28 cellular contexts compared by ENCODE assay signal in the genomic region with DNA sequence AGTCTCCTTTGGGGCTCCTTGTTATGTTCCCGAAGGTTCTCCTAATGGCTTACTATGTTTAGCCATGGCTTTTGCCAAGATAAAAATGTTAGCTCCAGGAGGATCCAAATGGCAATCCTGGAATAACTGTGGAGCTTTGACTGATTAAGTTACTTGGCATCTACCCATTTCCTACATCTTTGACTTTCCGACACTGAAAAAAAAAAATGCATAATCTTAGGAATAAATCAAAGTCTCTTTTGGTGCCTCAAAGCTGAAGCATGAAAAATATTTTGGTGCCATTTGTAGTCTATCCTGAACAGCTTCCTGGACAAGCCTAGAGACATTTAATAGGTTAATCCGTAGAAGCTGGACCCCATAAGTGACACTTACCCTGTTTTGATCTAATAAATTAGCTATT.
"Had no signal": no experiment of that assay in that cellular context is flagged by ENCODE, and none has a peak within 500 bp of the region (broad histone marks: within the 10 kb centered on the region; RNA-seq: fewer than 3 reads in every experiment).

No MANE protein-coding gene starts in this region.

- ATAC-seq: activated naive CD4-positive, alpha-beta T cell treated with anti-CD3 and anti-CD28 coated beads, Interleukin-2, amount 50 U/mL, for 72 hours; activated T-cell treated with anti-CD3 and anti-CD28 coated beads, Interleukin-2, amount 50 U/mL, for 72 hours; gastroesophageal sphincter; WTC11 had no signal

- H3K4me1 ChIP-seq: colonic mucosa had no signal

- H3K36me3 Mint-ChIP-seq: activated naive CD4-positive, alpha-beta T cell treated with anti-CD3 and anti-CD28 coated beads, Interleukin-2, amount 10 ng/mL, durations not matched to agents 7 days and 5 days; activated naive CD4-positive, alpha-beta T cell treated with anti-CD3 and anti-CD28 coated beads, Interleukin-2, amount 50 U/mL, for 72 hours; activated naive CD8-positive, alpha-beta T cell treated with anti-CD3 and anti-CD28 coated beads, Interleukin-2, amount 10 ng/mL, durations not matched to agents 7 days and 5 days; WTC11 had no signal

- H3K27me3 ChIP-seq: ascending aorta, brain microvascular endothelial cell, colonic mucosa, esophagus squamous epithelium, gastroesophageal sphincter had no signal

- H3K27ac ChIP-seq: ascending aorta, brain microvascular endothelial cell, colonic mucosa, epithelial cell of prostate, esophagus squamous epithelium, gastroesophageal sphincter had no signal

- H3K9me3 ChIP-seq: ascending aorta, colonic mucosa, esophagus squamous epithelium, gastroesophageal sphincter had no signal

- DNase-seq: activated CD4-positive, alpha-beta memory T cell treated with anti-CD3 and anti-CD28 coated beads, Interleukin-2, amount 10 ng/mL, durations not matched to agents 7 days and 5 days; activated CD4-positive, alpha-beta T cell treated with anti-CD3 and anti-CD28 coated beads for 1 hour; activated CD4-positive, alpha-beta T cell treated with anti-CD3 and anti-CD28 coated beads for 4 hours; activated CD4-positive, alpha-beta T cell treated with anti-CD3 and anti-CD28 coated beads, Interleukin-2, amount 10 ng/mL, durations not matched to agents 7 days and 5 days; activated CD4-positive, alpha-beta T cell treated with anti-CD3 and anti-CD28 coated beads, Interleukin-2, amount 50 U/mL, for 4 hours; activated CD8-positive, alpha-beta memory T cell treated with anti-CD3 and anti-CD28 coated beads, Interleukin-2, amount 50 U/mL, for 48 hours; activated gamma-delta T cell; activated naive CD4-positive, alpha-beta T cell; activated naive CD4-positive, alpha-beta T cell treated with anti-CD3 and anti-CD28 coated beads, Interleukin-2, amount 10 ng/mL, durations not matched to agents 7 days and 5 days; activated naive CD8-positive, alpha-beta T cell treated with anti-CD3 and anti-CD28 coated beads, Interleukin-2, amount 10 ng/mL, durations not matched to agents 7 days and 5 days; activated T-cell treated with anti-CD3 and anti-CD28 coated beads for 4 hours; activated T-cell treated with anti-CD3 and anti-CD28 coated beads, Interleukin-2, amount 50 U/mL, for 24 hours; activated T-cell treated with anti-CD3 and anti-CD28 coated beads, Interleukin-2, amount 50 U/mL, for 72 hours; brain microvascular endothelial cell; caudate nucleus; colonic mucosa; effector CD8-positive, alpha-beta T cell; esophagus squamous epithelium; foreskin melanocyte; T-helper 2 cell had no signal

- H3K4me1 Mint-ChIP-seq: activated CD4-positive, alpha-beta memory T cell treated with anti-CD3 and anti-CD28 coated beads, Interleukin-2, amount 10 ng/mL, durations not matched to agents 7 days and 5 days; activated CD4-positive, alpha-beta T cell treated with anti-CD3 and anti-CD28 coated beads, Interleukin-2, amount 10 ng/mL, durations not matched to agents 7 days and 5 days; activated naive CD4-positive, alpha-beta T cell treated with anti-CD3 and anti-CD28 coated beads, Interleukin-2, amount 10 ng/mL, durations not matched to agents 7 days and 5 days; activated naive CD8-positive, alpha-beta T cell treated with anti-CD3 and anti-CD28 coated beads, Interleukin-2, amount 10 ng/mL, durations not matched to agents 7 days and 5 days had no signal

- H3K9me3 Mint-ChIP-seq: activated CD4-positive, alpha-beta memory T cell treated with anti-CD3 and anti-CD28 coated beads, Interleukin-2, amount 10 ng/mL, durations not matched to agents 7 days and 5 days; activated CD4-positive, alpha-beta T cell treated with anti-CD3 and anti-CD28 coated beads, Interleukin-2, amount 10 ng/mL, durations not matched to agents 7 days and 5 days; activated naive CD4-positive, alpha-beta T cell treated with anti-CD3 and anti-CD28 coated beads, Interleukin-2, amount 10 ng/mL, durations not matched to agents 7 days and 5 days; activated naive CD4-positive, alpha-beta T cell treated with anti-CD3 and anti-CD28 coated beads, Interleukin-2, amount 50 U/mL, for 72 hours; activated naive CD8-positive, alpha-beta T cell treated with anti-CD3 and anti-CD28 coated beads, Interleukin-2, amount 10 ng/mL, durations not matched to agents 7 days and 5 days; activated T-cell treated with anti-CD3 and anti-CD28 coated beads, Interleukin-2, amount 50 U/mL, for 24 hours; activated T-cell treated with anti-CD3 and anti-CD28 coated beads, Interleukin-2, amount 50 U/mL, for 72 hours had no signal

- H3K4me3 ChIP-seq: ascending aorta, colonic mucosa, esophagus squamous epithelium, gastroesophageal sphincter had no signal

- H3K36me3 ChIP-seq: colonic mucosa, esophagus squamous epithelium, gastroesophageal sphincter had no signal

- FAIRE-seq: bronchial epithelial cell, endometrium, endothelial cell of umbilical vein had no signal

- H3K27ac Mint-ChIP-seq: activated CD4-positive, alpha-beta memory T cell treated with anti-CD3 and anti-CD28 coated beads, Interleukin-2, amount 10 ng/mL, durations not matched to agents 7 days and 5 days; activated CD4-positive, alpha-beta T cell treated with anti-CD3 and anti-CD28 coated beads, Interleukin-2, amount 10 ng/mL, durations not matched to agents 7 days and 5 days; activated naive CD4-positive, alpha-beta T cell treated with anti-CD3 and anti-CD28 coated beads, Interleukin-2, amount 10 ng/mL, durations not matched to agents 7 days and 5 days; activated naive CD4-positive, alpha-beta T cell treated with anti-CD3 and anti-CD28 coated beads, Interleukin-2, amount 50 U/mL, for 72 hours; activated naive CD8-positive, alpha-beta T cell treated with anti-CD3 and anti-CD28 coated beads, Interleukin-2, amount 10 ng/mL, durations not matched to agents 7 days and 5 days; activated T-cell treated with anti-CD3 and anti-CD28 coated beads, Interleukin-2, amount 50 U/mL, for 24 hours; activated T-cell treated with anti-CD3 and anti-CD28 coated beads, Interleukin-2, amount 50 U/mL, for 72 hours; WTC11 had no signal

- H3K4me3 Mint-ChIP-seq: activated CD4-positive, alpha-beta memory T cell treated with anti-CD3 and anti-CD28 coated beads, Interleukin-2, amount 10 ng/mL, durations not matched to agents 7 days and 5 days; activated CD4-positive, alpha-beta T cell treated with anti-CD3 and anti-CD28 coated beads, Interleukin-2, amount 10 ng/mL, durations not matched to agents 7 days and 5 days; activated naive CD4-positive, alpha-beta T cell treated with anti-CD3 and anti-CD28 coated beads, Interleukin-2, amount 10 ng/mL, durations not matched to agents 7 days and 5 days; activated naive CD8-positive, alpha-beta T cell treated with anti-CD3 and anti-CD28 coated beads, Interleukin-2, amount 10 ng/mL, durations not matched to agents 7 days and 5 days; activated T-cell treated with anti-CD3 and anti-CD28 coated beads, Interleukin-2, amount 50 U/mL, for 24 hours; activated T-cell treated with anti-CD3 and anti-CD28 coated beads, Interleukin-2, amount 50 U/mL, for 72 hours; WTC11 had no signal
